In the genomic region with DNA sequence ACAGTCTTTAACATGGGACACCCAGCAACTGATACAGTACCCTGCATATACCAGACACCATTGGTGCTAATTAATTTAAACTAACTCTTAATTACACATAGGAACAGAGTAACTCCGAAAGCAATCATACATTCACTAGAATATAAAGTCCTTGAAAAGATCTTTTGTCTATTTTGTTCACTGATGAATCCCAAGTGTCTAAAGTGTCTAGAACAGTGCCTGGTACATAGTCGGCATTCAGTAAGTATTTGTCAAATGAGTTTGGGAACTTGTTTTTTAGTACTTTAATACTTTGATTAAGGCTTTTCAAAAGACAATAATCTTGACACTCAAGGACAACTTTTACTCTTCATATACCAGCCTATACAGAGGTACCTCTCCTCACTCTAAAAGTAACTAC, we compare ENCODE assay signal across 2 cellular contexts.
TF ChIP-seq lines count a peak whose summit lies in the region.

No MANE protein-coding gene starts in this region.

TF ChIP-seq in IMR-90, 13 proteins besides CTCF, POLR2A, EP300 and RAD21:
- TF ChIP-seq MAZ (IDR thresholded peaks at IDR 0.05; ENCODE audit: borderline replicate concordance, low read depth, low read length), result no peak
- no peak for TF ChIP-seq MAFK (IDR thresholded peaks at IDR 0.05; ENCODE audit: low read depth, low read length)
- TF ChIP-seq FOS (IDR thresholded peaks at IDR 0.05; ENCODE audit: low read depth, low read length), result no peak
- TF ChIP-seq BHLHE40 (IDR thresholded peaks at IDR 0.05; ENCODE audit: low read depth, low read length), result no peak
- no peak for TF ChIP-seq RFX5 (IDR thresholded peaks at IDR 0.05; ENCODE audit: low read depth, low read length)
- no peak for TF ChIP-seq RCOR1 (IDR thresholded peaks at IDR 0.05; ENCODE audit: insufficient replicate concordance, low read length)
- TF ChIP-seq, protein P1, sequence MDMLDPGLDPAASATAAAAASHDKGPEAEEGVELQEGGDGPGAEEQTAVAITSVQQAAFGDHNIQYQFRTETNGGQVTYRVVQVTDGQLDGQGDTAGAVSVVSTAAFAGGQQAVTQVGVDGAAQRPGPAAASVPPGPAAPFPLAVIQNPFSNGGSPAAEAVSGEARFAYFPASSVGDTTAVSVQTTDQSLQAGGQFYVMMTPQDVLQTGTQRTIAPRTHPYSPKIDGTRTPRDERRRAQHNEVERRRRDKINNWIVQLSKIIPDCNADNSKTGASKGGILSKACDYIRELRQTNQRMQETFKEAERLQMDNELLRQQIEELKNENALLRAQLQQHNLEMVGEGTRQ (IDR thresholded peaks at IDR 0.05; ENCODE audit: low read depth, low read length), result no peak
- no peak for TF ChIP-seq SMC3 (IDR thresholded peaks at IDR 0.05; ENCODE audit: low read depth, low read length)
- no peak for TF ChIP-seq MXI1 (IDR thresholded peaks at IDR 0.05; ENCODE audit: borderline replicate concordance, low read depth, low read length)
- no peak for TF ChIP-seq CEBPB (IDR thresholded peaks at IDR 0.05; ENCODE audit: low read depth, low read length)
- TF ChIP-seq, protein P2, sequence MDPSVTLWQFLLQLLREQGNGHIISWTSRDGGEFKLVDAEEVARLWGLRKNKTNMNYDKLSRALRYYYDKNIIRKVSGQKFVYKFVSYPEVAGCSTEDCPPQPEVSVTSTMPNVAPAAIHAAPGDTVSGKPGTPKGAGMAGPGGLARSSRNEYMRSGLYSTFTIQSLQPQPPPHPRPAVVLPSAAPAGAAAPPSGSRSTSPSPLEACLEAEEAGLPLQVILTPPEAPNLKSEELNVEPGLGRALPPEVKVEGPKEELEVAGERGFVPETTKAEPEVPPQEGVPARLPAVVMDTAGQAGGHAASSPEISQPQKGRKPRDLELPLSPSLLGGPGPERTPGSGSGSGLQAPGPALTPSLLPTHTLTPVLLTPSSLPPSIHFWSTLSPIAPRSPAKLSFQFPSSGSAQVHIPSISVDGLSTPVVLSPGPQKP (IDR thresholded peaks at IDR 0.05; ENCODE audit: borderline replicate concordance, low read depth, low read length), result no peak
- no peak for TF ChIP-seq CHD1 (IDR thresholded peaks at IDR 0.05; ENCODE audit: low read depth, low read length)
- no peak for TF ChIP-seq NFE2L2 (IDR thresholded peaks at IDR 0.05; ENCODE audit: low read depth, low read length)

TF ChIP-seq in SK-N-SH, 30 proteins besides CTCF, POLR2A, EP300 and RAD21:
- TF ChIP-seq MXI1 (IDR thresholded peaks at IDR 0.05; ENCODE audit: low read depth, low read length) (no peak), EZH2phosphoT487 (IDR thresholded peaks at IDR 0.05; ENCODE audit: borderline replicate concordance, low read depth) (no peak), FOXJ3 (CRISPR knock-in tag; IDR thresholded peaks at IDR 0.05) (no peak), NFIC (IDR thresholded peaks at IDR 0.05; ENCODE audit: borderline replicate concordance) (no peak), FOSL2 (IDR thresholded peaks at IDR 0.05; ENCODE audit: borderline replicate concordance, low read depth) (no peak), FOXM1 (IDR thresholded peaks at IDR 0.05; ENCODE audit: low read depth) (no peak)
